Comparison of ENCODE assay signal across 11 cellular contexts in the genomic region with DNA sequence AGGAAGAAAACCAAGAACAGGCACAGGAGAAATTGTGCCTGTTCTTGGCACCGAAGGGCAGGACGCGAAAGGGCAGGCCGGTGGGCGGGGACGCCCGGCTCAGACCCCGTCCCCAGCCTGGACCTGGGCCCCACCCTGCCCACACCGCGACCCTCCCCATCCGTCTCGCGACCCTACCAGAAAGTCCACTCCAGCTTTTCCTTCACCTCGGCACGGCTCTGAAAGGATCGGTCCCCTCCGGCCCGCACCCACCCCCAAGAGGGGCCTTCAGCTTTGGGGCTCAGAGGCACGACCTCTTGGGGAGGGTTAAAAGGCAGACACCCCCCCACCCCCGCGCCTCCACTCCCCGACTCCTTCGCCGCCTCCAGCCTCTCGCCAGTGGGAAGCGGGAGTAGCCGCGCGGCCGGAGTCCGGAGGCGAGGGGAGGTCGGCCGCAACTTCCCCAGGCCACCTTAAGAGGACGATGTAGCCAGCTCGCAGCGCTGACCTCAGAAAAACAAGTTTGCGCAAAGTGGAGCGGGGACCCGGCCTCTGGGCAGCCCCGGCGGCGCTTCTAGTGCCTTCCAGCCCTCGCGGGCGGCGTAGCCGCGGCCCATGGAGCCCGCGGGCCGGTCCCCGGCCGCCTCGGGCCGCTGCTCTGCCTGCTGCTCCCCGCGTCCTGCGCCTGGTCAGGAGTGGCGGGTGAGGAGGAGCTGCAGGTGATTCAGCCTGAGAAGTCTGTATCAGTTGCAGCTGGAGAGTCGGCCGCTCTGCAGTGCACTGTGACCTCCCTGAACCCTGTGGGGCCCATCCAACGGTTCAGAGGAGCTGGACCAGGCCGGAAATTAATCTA. TPM values are rescaled to one million over a fixed set of nuclear protein-coding genes. Genes with fewer than 3 reads are reported as not detected.
DNase-seq lines count a peak whose midpoint lies in the region; ATAC-seq and TF ChIP-seq lines count a peak whose summit lies in the region.
"Had no signal": no experiment of that assay in that cellular context is flagged by ENCODE, and none has a peak within 500 bp of the region (broad histone marks: within the 10 kb centered on the region; RNA-seq: fewer than 3 reads in every experiment).

No MANE protein-coding gene starts in this region.

- WGBS in prostate gland = 6% methylated on average over 45 of the region's 64 CpGs

- H3K4me3 ChIP-seq in astrocyte of the spinal cord (ENCODE audit: low read depth, low read length) (peak overlapping the region; percentile 25), iPS-15b (ENCODE audit: low read depth, low read length) (peak overlapping the region; percentile 24), prostate gland (peak overlapping the region; percentile 27 to 28)

- H3K27me3 ChIP-seq in iPS-15b (ENCODE audit: control insufficient read depth, insufficient read depth, low read length) (peaks cover 13% of the 10 kb centered on the region), prostate gland (replicated peaks; ENCODE audit: insufficient read depth) (no peaks in the 10 kb centered on the region), foreskin keratinocyte (peaks cover 34% of the 10 kb centered on the region)

- no peak for ATAC-seq in foreskin keratinocyte

- H3K27ac Mint-ChIP-seq in activated T-helper 2 cell treated with anti-CD3 and anti-CD28 coated beads, Interferon-gamma antibody, Interleukin-2, Interleukin-4, amounts not matched to agents 10 μg/mL and 5 μg/mL and 100 μg/mL, durations not matched to agents 14 hours and 24 hours and 36 hours = no peak overlapping the region
- H3K27ac Mint-ChIP-seq: natural killer cell had no signal

- TF ChIP-seq POLR2A in prostate gland (IDR thresholded peaks at IDR 0.05) = no peak

- no peak for TF ChIP-seq CTCF in astrocyte of the spinal cord (IDR thresholded peaks at IDR 0.05; ENCODE audit: low read depth, low read length)
- no peak for TF ChIP-seq CTCF in prostate gland (IDR thresholded peaks at IDR 0.05)
- TF ChIP-seq CTCF in foreskin keratinocyte (conservative IDR thresholded peaks at IDR 0.05) = no peak

- H3K9ac ChIP-seq in iPS-15b (ENCODE audit: low read depth, low read length) = no peak overlapping the region

- H3K9me3 ChIP-seq in iPS-15b (ENCODE audit: control insufficient read depth, insufficient read depth, low read length) = no peaks in the 10 kb centered on the region
- no peaks in the 10 kb centered on the region for H3K9me3 ChIP-seq in prostate gland

- H3K4me3 Mint-ChIP-seq in activated T-helper 2 cell treated with anti-CD3 and anti-CD28 coated beads, Interferon-gamma antibody, Interleukin-2, Interleukin-4, amounts not matched to agents 10 μg/mL and 5 μg/mL and 100 μg/mL, durations not matched to agents 14 hours and 24 hours and 36 hours (ENCODE audit: low read depth) = no peak overlapping the region
- H3K4me3 Mint-ChIP-seq: natural killer cell had no signal

- peaks cover 4% of the 10 kb centered on the region for H3K4me1 ChIP-seq in iPS-15b (ENCODE audit: control insufficient read depth, insufficient read depth, low read length)
- no peaks in the 10 kb centered on the region for H3K4me1 ChIP-seq in prostate gland (replicated peaks)
- no peaks in the 10 kb centered on the region for H3K4me1 ChIP-seq in foreskin keratinocyte

- intact Hi-C loops in prostate gland (cut with DNase I) = no loop called here
- intact Hi-C loops in activated T-helper 2 cell treated with anti-CD3 and anti-CD28 coated beads, Interferon-gamma antibody, Interleukin-2, Interleukin-4, amounts not matched to agents 10 μg/mL and 5 μg/mL and 100 μg/mL, durations not matched to agents 14 hours and 24 hours and 36 hours (cut with micrococcal nuclease) = no loop called here

- peak; percentile 11 for DNase-seq in EL
- no peak for DNase-seq in astrocyte of the spinal cord (ENCODE audit: low read depth, low spot score)
- DNase-seq in prostate gland (ENCODE audit: low spot score) = no peak
- DNase-seq in foreskin keratinocyte = no peak
- DNase-seq in SHP77 treated with DMSO at 0.1 percent for 48 hours (lab: John Stamatoyannopoulos, UW) = no peak
- DNase-seq in NCI-H2107 (lab: John Stamatoyannopoulos, UW) = no peak
- DNase-seq in activated T-helper 2 cell treated with anti-CD3 and anti-CD28 coated beads, Interferon-gamma antibody, Interleukin-2, Interleukin-4, amounts not matched to agents 10 μg/mL and 5 μg/mL and 100 μg/mL, durations not matched to agents 14 hours and 24 hours and 36 hours (ENCODE audit: low spot score) = no peak
- DNase-seq: activated CD4-positive, alpha-beta T cell treated with anti-CD3 and anti-CD28 coated beads for 1 hour; natural killer cell; NCI-H69 had no signal

- H3K27ac ChIP-seq in prostate gland (peak overlapping the region in 1 of 2 donors; percentile 22), foreskin keratinocyte (no peak overlapping the region)

- H3K4me1 Mint-ChIP-seq in activated T-helper 2 cell treated with anti-CD3 and anti-CD28 coated beads, Interferon-gamma antibody, Interleukin-2, Interleukin-4, amounts not matched to agents 10 μg/mL and 5 μg/mL and 100 μg/mL, durations not matched to agents 14 hours and 24 hours and 36 hours (ENCODE audit: low read depth) = peaks cover 2% of the 10 kb centered on the region
- H3K4me1 Mint-ChIP-seq: natural killer cell had no signal

- in situ Hi-C loops in astrocyte of the spinal cord (cut with HindIII; ENCODE audit: low sequenced_read_pairs) = no loop called here

- H3K36me3 ChIP-seq in iPS-15b (ENCODE audit: control insufficient read depth, insufficient read depth, low read length) (no peaks in the 10 kb centered on the region), prostate gland (no peaks in the 10 kb centered on the region)

- no peaks in the 10 kb centered on the region for H3K36me3 Mint-ChIP-seq in activated T-helper 2 cell treated with anti-CD3 and anti-CD28 coated beads, Interferon-gamma antibody, Interleukin-2, Interleukin-4, amounts not matched to agents 10 μg/mL and 5 μg/mL and 100 μg/mL, durations not matched to agents 14 hours and 24 hours and 36 hours (ENCODE audit: low read depth)
- H3K36me3 Mint-ChIP-seq: natural killer cell had no signal

- no peaks in the 10 kb centered on the region for H3K9me3 Mint-ChIP-seq in activated T-helper 2 cell treated with anti-CD3 and anti-CD28 coated beads, Interferon-gamma antibody, Interleukin-2, Interleukin-4, amounts not matched to agents 10 μg/mL and 5 μg/mL and 100 μg/mL, durations not matched to agents 14 hours and 24 hours and 36 hours
- H3K9me3 Mint-ChIP-seq: natural killer cell had no signal

- peaks cover 36% of the 10 kb centered on the region for H3K27me3 Mint-ChIP-seq in activated T-helper 2 cell treated with anti-CD3 and anti-CD28 coated beads, Interferon-gamma antibody, Interleukin-2, Interleukin-4, amounts not matched to agents 10 μg/mL and 5 μg/mL and 100 μg/mL, durations not matched to agents 14 hours and 24 hours and 36 hours (ENCODE audit: low read depth)

RNA-seq across cellular contexts. Expression of gene SEC14L6, which starts 4.3 kb away (rescaled TPM):
- total RNA-seq in prostate gland (10 to 100 TPM in 1 of 2 donors, under 1 TPM in 1; 0.23 to 22.9 TPM), foreskin keratinocyte (0.07 TPM in 1 of 2 replicates, not detected in the other)
- 0.02 and 0.03 TPM in 2 replicates for polyA plus RNA-seq in foreskin keratinocyte
- total RNA-seq in activated T-helper 2 cell treated with anti-CD3 and anti-CD28 coated beads, Interferon-gamma antibody, Interleukin-2, Interleukin-4, amounts not matched to agents 10 μg/mL and 5 μg/mL and 100 μg/mL, durations not matched to agents 14 hours and 24 hours and 36 hours = 0.05 TPM in 1 of 2 replicates, not detected in the other

RNA-seq across cellular contexts. Expression of gene GAL3ST1, which starts 32.3 kb away (rescaled TPM):
- total RNA-seq in prostate gland = 1 to 10 TPM; 1.1 to 9.7 TPM
- not detected in 2 replicates for total RNA-seq in foreskin keratinocyte
- polyA plus RNA-seq in foreskin keratinocyte = not detected in 2 replicates
- total RNA-seq in activated T-helper 2 cell treated with anti-CD3 and anti-CD28 coated beads, Interferon-gamma antibody, Interleukin-2, Interleukin-4, amounts not matched to agents 10 μg/mL and 5 μg/mL and 100 μg/mL, durations not matched to agents 14 hours and 24 hours and 36 hours = not detected in 2 replicates
- total RNA-seq: natural killer cell had no signal

RNA-seq across cellular contexts. Expression of gene SEC14L4, which starts 36.7 kb away (rescaled TPM):
- total RNA-seq in prostate gland (10 to 100 TPM in 1 of 2 donors, not detected in 1; 16.9 TPM), foreskin keratinocyte (0.07 TPM in 1 of 2 replicates, not detected in the other)
- polyA plus RNA-seq in foreskin keratinocyte = 0.02 and 0.04 TPM in 2 replicates
- not detected in 2 replicates for total RNA-seq in activated T-helper 2 cell treated with anti-CD3 and anti-CD28 coated beads, Interferon-gamma antibody, Interleukin-2, Interleukin-4, amounts not matched to agents 10 μg/mL and 5 μg/mL and 100 μg/mL, durations not matched to agents 14 hours and 24 hours and 36 hours
- total RNA-seq: natural killer cell had no signal

RNA-seq across cellular contexts. Expression of gene PES1, which starts 49.5 kb away (rescaled TPM):
- 10 to 100 TPM; 41.1 to 79.5 TPM for total RNA-seq in prostate gland
- 89.1 and 105 TPM in 2 replicates for total RNA-seq in foreskin keratinocyte
- polyA plus RNA-seq in foreskin keratinocyte = 93.8 and 100 TPM in 2 replicates
- total RNA-seq in activated T-helper 2 cell treated with anti-CD3 and anti-CD28 coated beads, Interferon-gamma antibody, Interleukin-2, Interleukin-4, amounts not matched to agents 10 μg/mL and 5 μg/mL and 100 μg/mL, durations not matched to agents 14 hours and 24 hours and 36 hours = 129 and 132 TPM in 2 replicates
